In genomic region chr12:724194-724855, GRCh38 we compare ENCODE assay signal across 8 cellular contexts. TPM values are rescaled to one million over a fixed set of nuclear protein-coding genes. Genes with fewer than 3 reads are reported as not detected.
DNase-seq lines count a peak whose midpoint lies in the region; ATAC-seq and TF ChIP-seq lines count a peak whose summit lies in the region.

No MANE protein-coding gene starts in this region.

- no peak overlapping the region for H3K4me3 ChIP-seq in lower lobe of right lung

- H3K36me3 ChIP-seq in lower lobe of right lung = no peaks in the 10 kb centered on the region

- H3K27me3 Mint-ChIP-seq in activated CD4-positive, alpha-beta T cell treated with anti-CD3 and anti-CD28 coated beads, Interleukin-2, amount 10 ng/mL, durations not matched to agents 24 days and 14 days = no peaks in the 10 kb centered on the region

- intact Hi-C loops in activated CD4-positive, alpha-beta T cell treated with anti-CD3 and anti-CD28 coated beads, Interleukin-2, amount 10 ng/mL, durations not matched to agents 24 days and 14 days (cut with micrococcal nuclease) = no loop called here
- intact Hi-C loops in lower lobe of right lung (cut with DNase I) = no loop called here

- H3K9me3 ChIP-seq in lower lobe of right lung = no peaks in the 10 kb centered on the region

- no peak overlapping the region for H3K27ac ChIP-seq in lower lobe of right lung

- no peak for TF ChIP-seq CTCF in lower lobe of right lung (IDR thresholded peaks at IDR 0.05)

- H3K36me3 Mint-ChIP-seq in activated CD4-positive, alpha-beta T cell treated with anti-CD3 and anti-CD28 coated beads, Interleukin-2, amount 10 ng/mL, durations not matched to agents 24 days and 14 days (ENCODE audit: low read depth) = peaks cover 5% of the 10 kb centered on the region

- H3K9me3 Mint-ChIP-seq in activated CD4-positive, alpha-beta T cell treated with anti-CD3 and anti-CD28 coated beads, Interleukin-2, amount 10 ng/mL, durations not matched to agents 24 days and 14 days = no peaks in the 10 kb centered on the region

- DNase-seq in ELF-1 (ENCODE audit: low read depth, low spot score) (peak; percentile 71), KG1 (lab: John Stamatoyannopoulos, UW) (peak; percentile 25), lower lobe of right lung (no peak), superior temporal gyrus (ENCODE audit: extremely low spot score) (no peak)
- peak; percentile 74 for DNase-seq in activated CD4-positive, alpha-beta T cell treated with anti-CD3 and anti-CD28 coated beads, Interleukin-2, amount 10 ng/mL, durations not matched to agents 24 days and 14 days

- H3K4me1 ChIP-seq in lower lobe of right lung = no peaks in the 10 kb centered on the region

- H3K27me3 ChIP-seq in lower lobe of right lung (ENCODE audit: low read depth) = no peaks in the 10 kb centered on the region

- ATAC-seq in lower lobe of right lung (peak; percentile 63 to 80), HG03521 (IDR thresholded peaks at IDR 0.05; ENCODE audit: unreplicated experiment) (no peak), HG02588 (IDR thresholded peaks at IDR 0.05; ENCODE audit: unreplicated experiment) (no peak), HG03039 (IDR thresholded peaks at IDR 0.05; ENCODE audit: unreplicated experiment) (no peak)

- peaks cover 60% of the 10 kb centered on the region for H3K4me1 Mint-ChIP-seq in activated CD4-positive, alpha-beta T cell treated with anti-CD3 and anti-CD28 coated beads, Interleukin-2, amount 10 ng/mL, durations not matched to agents 24 days and 14 days

- H3K27ac Mint-ChIP-seq in activated CD4-positive, alpha-beta T cell treated with anti-CD3 and anti-CD28 coated beads, Interleukin-2, amount 10 ng/mL, durations not matched to agents 24 days and 14 days = peak overlapping the region; percentile 76

- H3K4me3 Mint-ChIP-seq in activated CD4-positive, alpha-beta T cell treated with anti-CD3 and anti-CD28 coated beads, Interleukin-2, amount 10 ng/mL, durations not matched to agents 24 days and 14 days = no peak overlapping the region

RNA-seq across cellular contexts. Expression of gene WNK1, which starts 28.1 kb away (rescaled TPM):
- total RNA-seq in activated CD4-positive, alpha-beta T cell treated with anti-CD3 and anti-CD28 coated beads, Interleukin-2, amount 10 ng/mL, durations not matched to agents 24 days and 14 days = 156 TPM in 2 replicates
- 206 TPM for total RNA-seq in lower lobe of right lung

Comparison
In these comparisons a context has a peak if more than half of its experiments do, and no peak if none do; other contexts are left out.
1. DNase-seq: peak in ELF-1 (single experiment), KG1 (single experiment) and activated CD4-positive, alpha-beta T cell treated with anti-CD3 and anti-CD28 coated beads, Interleukin-2, amount 10 ng/mL, durations not matched to agents 24 days and 14 days (single experiment); none in lower lobe of right lung (single experiment) and superior temporal gyrus (single experiment).
2. ATAC-seq: peak in lower lobe of right lung (2 of 2); none in HG03521 (single experiment), HG02588 (single experiment) and HG03039 (single experiment).